8 cellular contexts compared by ENCODE assay signal in the genomic region with DNA sequence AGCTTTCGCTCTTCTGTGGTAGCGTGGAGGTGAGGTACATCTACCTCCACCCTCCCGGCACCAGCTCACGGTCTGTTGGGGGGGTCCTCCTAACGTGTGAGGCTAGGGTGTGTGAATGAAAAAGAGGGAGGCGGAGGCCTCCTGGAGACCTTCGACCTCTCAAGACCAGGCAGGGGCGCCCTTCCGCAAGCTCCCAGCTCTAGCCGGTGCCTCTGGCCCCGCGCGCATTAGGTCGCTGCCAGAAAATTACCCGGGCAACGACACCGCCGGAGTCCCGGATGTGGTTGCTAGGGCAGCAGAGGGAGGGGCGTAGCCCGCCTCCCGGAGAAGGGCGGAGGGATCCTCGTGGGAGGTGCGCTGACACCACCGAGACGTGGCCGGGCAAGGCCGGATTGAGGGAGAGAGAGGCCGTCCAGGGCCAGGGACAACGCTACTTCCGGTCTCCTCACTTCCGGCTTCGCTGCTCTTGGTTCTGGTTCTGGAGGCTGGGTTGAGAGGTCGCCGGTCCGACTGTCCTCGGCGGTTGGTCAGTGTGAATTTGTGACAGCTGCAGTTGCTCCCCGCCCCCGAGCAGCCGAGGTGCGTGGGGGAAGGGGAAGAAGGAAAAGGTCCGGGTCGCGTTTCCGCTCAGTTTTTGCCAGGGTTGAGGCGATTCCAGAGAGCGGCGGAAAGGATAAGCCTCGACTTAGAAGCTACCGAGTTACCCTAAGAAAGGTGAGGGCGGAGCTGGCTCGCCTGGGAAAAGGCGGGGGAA. TPM values are rescaled to one million over a fixed set of nuclear protein-coding genes. Genes with fewer than 3 reads are reported as not detected.
DNase-seq lines count a peak whose midpoint lies in the region; ATAC-seq and TF ChIP-seq lines count a peak whose summit lies in the region.

A gene with protein sequence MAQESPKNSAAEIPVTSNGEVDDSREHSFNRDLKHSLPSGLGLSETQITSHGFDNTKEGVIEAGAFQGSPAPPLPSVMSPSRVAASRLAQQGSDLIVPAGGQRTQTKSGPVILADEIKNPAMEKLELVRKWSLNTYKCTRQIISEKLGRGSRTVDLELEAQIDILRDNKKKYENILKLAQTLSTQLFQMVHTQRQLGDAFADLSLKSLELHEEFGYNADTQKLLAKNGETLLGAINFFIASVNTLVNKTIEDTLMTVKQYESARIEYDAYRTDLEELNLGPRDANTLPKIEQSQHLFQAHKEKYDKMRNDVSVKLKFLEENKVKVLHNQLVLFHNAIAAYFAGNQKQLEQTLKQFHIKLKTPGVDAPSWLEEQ (plus strand): TSS at position 442 of the 754 bp plus-strand sequence. CDS start 49,680 bp downstream, outside the sequence.
Gene TIGD4 (minus strand): TSS at position 218 of the 754 bp plus-strand sequence. CDS start 8,726 bp downstream, outside the sequence.

- peak; percentile 94 for ATAC-seq in stimulated activated naive CD8-positive, alpha-beta T cell treated with anti-CD3 and anti-CD28 coated beads, Interleukin-15, amount 100 ng/mL, for 72 hours

- H3K27ac ChIP-seq in RWPE1: peak within 1 kb of the TSS; percentile 94

- TF ChIP-seq CTCF in LNCaP clone FGC (IDR thresholded peaks at IDR 0.05; ENCODE audit: control insufficient read depth, extremely low read depth, insufficient read depth) (peak; percentile 54), RWPE1 (conservative IDR thresholded peaks at IDR 0.05; ENCODE audit: low read depth) (peak; percentile 42), nephron progenitor cell (IDR thresholded peaks at IDR 0.05) (no peak)

- no peaks in the 10 kb centered on the region for H3K9me3 Mint-ChIP-seq in nephron progenitor cell
- H3K9me3 Mint-ChIP-seq in stimulated activated naive CD8-positive, alpha-beta T cell treated with anti-CD3 and anti-CD28 coated beads, Interleukin-15, amount 100 ng/mL, for 72 hours: no peaks in the 10 kb centered on the region

- H3K36me3 Mint-ChIP-seq in nephron progenitor cell (ENCODE audit: low read depth): peaks cover 7% of the 10 kb centered on the region

- DNase-seq in ELR (ENCODE audit: low read depth) (peak; percentile 97), H4 (ENCODE audit: low spot score) (peak; percentile 95), LNCaP clone FGC (ENCODE audit: low read depth) (peak; percentile 97), RWPE1 (ENCODE audit: low spot score) (peak; percentile 98), fibroblast of the conjunctiva (ENCODE audit: low read depth) (peak; percentile 95), nephron progenitor cell (peak; percentile 96)
- DNase-seq in activated effector memory CD4-positive, alpha-beta T cell treated with Interleukin-2 at 50 U/mL for 16 hours: peak; percentile 92
- peak; percentile 92 to 96 for DNase-seq in stimulated activated naive CD8-positive, alpha-beta T cell treated with anti-CD3 and anti-CD28 coated beads, Interleukin-15, amount 100 ng/mL, for 72 hours

- CTCF ChIA-PET in RWPE1 (lab: Yijun Ruan, JAX): interaction anchor here (0.6 to 0.9 kb wide), 3 partner anchors 9 to 347 kb away, joined by 3 to 5 read pairs (median 3); no protein-coding TSS in a partner anchor

- POLR2A ChIA-PET in RWPE1 (lab: Yijun Ruan, JAX; ENCODE audit: low non-redundant PET): interaction anchor here (0.6 to 0.9 kb wide), 2 partner anchors 100 to 1964 kb away, joined by 3 read pairs; partner anchors contain the start of genes LRAT and TMEM154

- peak within 1 kb of the TSS; percentile 92 for H3K4me3 Mint-ChIP-seq in nephron progenitor cell
- H3K4me3 Mint-ChIP-seq in stimulated activated naive CD8-positive, alpha-beta T cell treated with anti-CD3 and anti-CD28 coated beads, Interleukin-15, amount 100 ng/mL, for 72 hours: peak within 1 kb of the TSS; percentile 98 to 99

- H3K27ac Mint-ChIP-seq in nephron progenitor cell: peak within 1 kb of the TSS; percentile 98
- peak within 1 kb of the TSS; percentile 98 to 99 for H3K27ac Mint-ChIP-seq in stimulated activated naive CD8-positive, alpha-beta T cell treated with anti-CD3 and anti-CD28 coated beads, Interleukin-15, amount 100 ng/mL, for 72 hours

- H3K4me1 Mint-ChIP-seq in nephron progenitor cell: peaks cover 67% of the 10 kb centered on the region
- peaks cover 44% of the 10 kb centered on the region for H3K4me1 Mint-ChIP-seq in stimulated activated naive CD8-positive, alpha-beta T cell treated with anti-CD3 and anti-CD28 coated beads, Interleukin-15, amount 100 ng/mL, for 72 hours

- H3K27me3 Mint-ChIP-seq in nephron progenitor cell (ENCODE audit: low read depth, poor library complexity): peaks cover 10% of the 10 kb centered on the region
- peaks cover 12% of the 10 kb centered on the region for H3K27me3 Mint-ChIP-seq in stimulated activated naive CD8-positive, alpha-beta T cell treated with anti-CD3 and anti-CD28 coated beads, Interleukin-15, amount 100 ng/mL, for 72 hours

- H3K4me3 ChIP-seq in LNCaP clone FGC (ENCODE audit: low read depth, low read length): peak within 1 kb of the TSS; percentile 85

RNA-seq across cellular contexts. Expression of the first gene that starts in this region (rescaled TPM):
- 39.9 and 58.4 TPM in 2 replicates for total RNA-seq in H4 (2014; rRNA removed; shearing (Covaris generic))

RNA-seq across cellular contexts. Expression of gene TIGD4, which starts in this region (rescaled TPM):
- 0.16 and 0.60 TPM in 2 replicates for total RNA-seq in H4 (2014; rRNA removed; shearing (Covaris generic))

Comparison
In these comparisons a context has a peak if more than half of its experiments do, and no peak if none do; other contexts are left out.
1. Peak in every context shown above with its lines: DNase-seq, ATAC-seq, H3K4me3 ChIP-seq and H3K27ac ChIP-seq.